ENCODE assay signal across 1 cellular context in genomic region chr3:53256704-53257055, GRCh38.
TF ChIP-seq lines count a peak whose summit lies in the region.

No MANE protein-coding gene starts in this region.

TF ChIP-seq in H1, 55 proteins besides CTCF, POLR2A, EP300 and RAD21:
- TF ChIP-seq HDAC6 (IDR thresholded peaks at IDR 0.05; ENCODE audit: low read depth, low read length) (no peak), BCL11A (IDR thresholded peaks at IDR 0.05; ENCODE audit: low read depth in 2 of 2, low read length in 2 of 2) (no peak), RBBP5 (IDR thresholded peaks at IDR 0.05; ENCODE audit: borderline replicate concordance, low read depth, low read length) (no peak), USF2 (IDR thresholded peaks at IDR 0.05; ENCODE audit: low read length) (no peak), SP2 (IDR thresholded peaks at IDR 0.05; ENCODE audit: low read length) (no peak), HDAC2 (IDR thresholded peaks at IDR 0.05; ENCODE audit: borderline replicate concordance in 1 of 2, low read depth in 2 of 2, low read length in 2 of 2) (no peak), CEBPB (IDR thresholded peaks at IDR 0.05; ENCODE audit: low read depth, low read length) (no peak), KDM5A (IDR thresholded peaks at IDR 0.05; ENCODE audit: low read length) (no peak), SAP30 (IDR thresholded peaks at IDR 0.05; ENCODE audit: insufficient read depth, insufficient replicate concordance, low read length) (no peak), SP4 (IDR thresholded peaks at IDR 0.05; ENCODE audit: low read length) (no peak), BACH1 (IDR thresholded peaks at IDR 0.05; ENCODE audit: low read length) (no peak), TEAD4 (IDR thresholded peaks at IDR 0.05; ENCODE audit: low read depth, low read length) (no peak), PHF8 (conservative IDR thresholded peaks at IDR 0.05; ENCODE audit: low read depth, low read length) (no peak), GABPA (IDR thresholded peaks at IDR 0.05; ENCODE audit: borderline replicate concordance, insufficient read depth, low read length) (no peak), KDM1A (IDR thresholded peaks at IDR 0.05; ENCODE audit: borderline replicate concordance, low read length) (no peak), FOSL1 (IDR thresholded peaks at IDR 0.05; ENCODE audit: insufficient read depth, low read depth, low read length) (no peak), KDM4A (IDR thresholded peaks at IDR 0.05; ENCODE audit: low read depth, low read length, severe bottlenecking) (no peak), CHD2 (IDR thresholded peaks at IDR 0.05; ENCODE audit: low read length) (no peak)
- TF ChIP-seq, protein P1, sequence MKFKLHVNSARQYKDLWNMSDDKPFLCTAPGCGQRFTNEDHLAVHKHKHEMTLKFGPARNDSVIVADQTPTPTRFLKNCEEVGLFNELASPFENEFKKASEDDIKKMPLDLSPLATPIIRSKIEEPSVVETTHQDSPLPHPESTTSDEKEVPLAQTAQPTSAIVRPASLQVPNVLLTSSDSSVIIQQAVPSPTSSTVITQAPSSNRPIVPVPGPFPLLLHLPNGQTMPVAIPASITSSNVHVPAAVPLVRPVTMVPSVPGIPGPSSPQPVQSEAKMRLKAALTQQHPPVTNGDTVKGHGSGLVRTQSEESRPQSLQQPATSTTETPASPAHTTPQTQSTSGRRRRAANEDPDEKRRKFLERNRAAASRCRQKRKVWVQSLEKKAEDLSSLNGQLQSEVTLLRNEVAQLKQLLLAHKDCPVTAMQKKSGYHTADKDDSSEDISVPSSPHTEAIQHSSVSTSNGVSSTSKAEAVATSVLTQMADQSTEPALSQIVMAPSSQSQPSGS (IDR thresholded peaks at IDR 0.05; ENCODE audit: low read length), result no peak
